In genomic region chr17:49567104-49567521, GRCh38 we compare ENCODE assay signal across 13 cellular contexts. TPM values are rescaled to one million over a fixed set of nuclear protein-coding genes. Genes with fewer than 3 reads are reported as not detected.
DNase-seq lines count a peak whose midpoint lies in the region; ATAC-seq and TF ChIP-seq lines count a peak whose summit lies in the region.
"Had no signal": no experiment of that assay in that cellular context is flagged by ENCODE, and none has a peak within 500 bp of the region (broad histone marks: within the 10 kb centered on the region; RNA-seq: fewer than 3 reads in every experiment).

No MANE protein-coding gene starts in this region.

- no peak for TF ChIP-seq POLR2A in spleen (IDR thresholded peaks at IDR 0.05)

- H3K9me3 ChIP-seq in lower lobe of right lung: no peaks in the 10 kb centered on the region
- no peaks in the 10 kb centered on the region for H3K9me3 ChIP-seq in spleen
- no peaks in the 10 kb centered on the region for H3K9me3 ChIP-seq in PC-3 (ENCODE audit: low read length)
- H3K9me3 ChIP-seq: left lung had no signal

- H3K27me3 ChIP-seq in lower lobe of right lung (ENCODE audit: low read depth): no peaks in the 10 kb centered on the region
- H3K27me3 ChIP-seq in spleen (replicated peaks in 1 of 7): peaks cover 0 to 60% (median 0%) of the 10 kb centered on the region in 7 donors
- no peaks in the 10 kb centered on the region for H3K27me3 ChIP-seq in PC-3 (ENCODE audit: low read length)

- no peaks in the 10 kb centered on the region for H3K36me3 Mint-ChIP-seq in natural killer cell treated with Interleukin-12 subunit alpha and Interleukin-12 subunit beta and Interleukin-15 and Interleukin-18, amount 100 ng/mL, for 72 hours
- H3K36me3 Mint-ChIP-seq in natural killer cell: no peaks in the 10 kb centered on the region

- no peak overlapping the region for H3K9ac ChIP-seq in PC-3 (ENCODE audit: low read length)

- TF ChIP-seq CTCF in natural killer cell (IDR thresholded peaks at IDR 0.05) (no peak), lower lobe of right lung (IDR thresholded peaks at IDR 0.05) (no peak), spleen (IDR thresholded peaks at IDR 0.05 in 8 of 11, conservative IDR thresholded peaks at IDR 0.05 in 3 of 11) (no peak), omental fat pad (IDR thresholded peaks at IDR 0.05) (no peak), PC-3 (conservative IDR thresholded peaks at IDR 0.05; ENCODE audit: low read depth, low read length) (no peak)

- peaks cover 23 to 24% of the 10 kb centered on the region in 2 donors for H3K27me3 Mint-ChIP-seq in natural killer cell treated with Interleukin-12 subunit alpha and Interleukin-12 subunit beta and Interleukin-15 and Interleukin-18, amount 100 ng/mL, for 72 hours
- peaks cover 5 to 23% of the 10 kb centered on the region in 2 donors for H3K27me3 Mint-ChIP-seq in natural killer cell (ENCODE audit: low read depth in 2 of 2)

- POLR2A ChIA-PET in PC-3 (lab: Charles Lee; ENCODE audit: unreplicated experiment): no interaction called here

- no peak for DNase-seq in natural killer cell treated with Interleukin-12 subunit alpha and Interleukin-12 subunit beta and Interleukin-15 and Interleukin-18, amount 100 ng/mL, for 72 hours (ENCODE audit: low spot score)
- DNase-seq in natural killer cell (no peak), lower lobe of right lung (peak; percentile 43), spleen (peak; percentile 70), omental fat pad (ENCODE audit: low spot score) (no peak), PC-3 (no peak), T1000 (lab: John Stamatoyannopoulos, UW) (no peak)
- DNase-seq: NCI-H1105 had no signal

- no peak for ATAC-seq in natural killer cell treated with Interleukin-12 subunit alpha and Interleukin-12 subunit beta and Interleukin-15 and Interleukin-18, amount 100 ng/mL, for 72 hours
- ATAC-seq in natural killer cell (no peak), lower lobe of right lung (no peak), omental fat pad (ENCODE audit: low FRiP score) (no peak), GM18858 (IDR thresholded peaks at IDR 0.05; ENCODE audit: unreplicated experiment) (no peak), PC-3 (no peak)

- no peaks in the 10 kb centered on the region for H3K36me3 ChIP-seq in lower lobe of right lung
- H3K36me3 ChIP-seq in spleen: no peaks in the 10 kb centered on the region
- no peaks in the 10 kb centered on the region for H3K36me3 ChIP-seq in PC-3 (ENCODE audit: low read depth, low read length)
- H3K36me3 ChIP-seq: left lung had no signal

- WGBS in spleen, 5 donors: 77 to 91% (median 86%) methylated on average over 5 to 9 of the region's 9 CpGs

- H3K27ac ChIP-seq in lower lobe of right lung (no peak overlapping the region), spleen (no peak overlapping the region), PC-3 (ENCODE audit: low read length) (no peak overlapping the region)

- intact Hi-C loops in natural killer cell (cut with micrococcal nuclease): loop anchor here (1.0 kb wide), 2 partner anchors 284 to 431 kb away; no protein-coding TSS in a partner anchor
- intact Hi-C loops in lower lobe of right lung (cut with DNase I): no loop called here
- intact Hi-C loops in spleen (cut with DNase I; ENCODE audit: low total_unique reads): loop anchor here (5.0 kb wide), 2 partner anchors 220 to 430 kb away; partner anchors contain the start of genes DLX3 and KAT7
- intact Hi-C loops in PC-3 (cut with micrococcal nuclease): loop anchor here (5.0 kb wide), 2 partner anchors 290 to 430 kb away; partner anchors contain the start of gene DLX3

- H3K79me2 ChIP-seq in PC-3 (ENCODE audit: low read length): no peaks in the 10 kb centered on the region

- CTCF ChIA-PET in PC-3 (lab: Charles Lee): interaction anchor here (0.7 to 1.2 kb wide), 5 partner anchors 10 to 153 kb away, joined by 3 to 13 read pairs (median 4); partner anchors contain the start of gene PHB1

- no peak overlapping the region for H3K4me2 ChIP-seq in PC-3 (ENCODE audit: low read length)

- no peaks in the 10 kb centered on the region for H3F3A ChIP-seq in PC-3 (ENCODE audit: low read length, unreplicated experiment)

- BruUV-seq in PC-3 (replicated peaks; lab: Mats Ljungman, UMichigan): no TSS peak

- H3K9me2 ChIP-seq in PC-3 (replicated peaks; ENCODE audit: low read length): no peaks in the 10 kb centered on the region

- H3K4me1 Mint-ChIP-seq in natural killer cell treated with Interleukin-12 subunit alpha and Interleukin-12 subunit beta and Interleukin-15 and Interleukin-18, amount 100 ng/mL, for 72 hours (ENCODE audit: low read depth in 2 of 2): peaks cover 12 to 28% of the 10 kb centered on the region in 2 donors
- H3K4me1 Mint-ChIP-seq in natural killer cell: peaks cover 0 to 30% of the 10 kb centered on the region in 2 donors

- H3K9me3 Mint-ChIP-seq in natural killer cell treated with Interleukin-12 subunit alpha and Interleukin-12 subunit beta and Interleukin-15 and Interleukin-18, amount 100 ng/mL, for 72 hours: no peaks in the 10 kb centered on the region
- no peaks in the 10 kb centered on the region for H3K9me3 Mint-ChIP-seq in natural killer cell
- H3K9me3 Mint-ChIP-seq: activated B cell treated with CpG ODN at 0.5 μM for 24 hours; activated naive CD4-positive, alpha-beta T cell treated with anti-CD3 and anti-CD28 coated beads for 36 hours had no signal

- H3K27ac Mint-ChIP-seq in natural killer cell treated with Interleukin-12 subunit alpha and Interleukin-12 subunit beta and Interleukin-15 and Interleukin-18, amount 100 ng/mL, for 72 hours: no peak overlapping the region
- H3K27ac Mint-ChIP-seq in natural killer cell: no peak overlapping the region
- H3K27ac Mint-ChIP-seq: activated B cell treated with CpG ODN at 0.5 μM for 24 hours; activated naive CD4-positive, alpha-beta T cell treated with anti-CD3 and anti-CD28 coated beads for 36 hours had no signal

- no peak overlapping the region for H2AFZ ChIP-seq in PC-3 (ENCODE audit: low read length)

- no peaks in the 10 kb centered on the region for H4K20me1 ChIP-seq in PC-3 (ENCODE audit: low read length)

- peaks cover 40% of the 10 kb centered on the region for H3K4me1 ChIP-seq in lower lobe of right lung
- H3K4me1 ChIP-seq in spleen: peaks cover 3 to 45% (median 19%) of the 10 kb centered on the region in 6 donors
- H3K4me1 ChIP-seq in PC-3 (ENCODE audit: insufficient read depth, low read length): peaks cover 20% of the 10 kb centered on the region

- H3K4me3 Mint-ChIP-seq in natural killer cell treated with Interleukin-12 subunit alpha and Interleukin-12 subunit beta and Interleukin-15 and Interleukin-18, amount 100 ng/mL, for 72 hours: peak overlapping the region; percentile 29
- H3K4me3 Mint-ChIP-seq in natural killer cell: no peak overlapping the region

- no peak overlapping the region for H3K4me3 ChIP-seq in lower lobe of right lung
- H3K4me3 ChIP-seq in spleen: no peak overlapping the region
- no peak overlapping the region for H3K4me3 ChIP-seq in PC-3 (ENCODE audit: low read length)

RNA-seq across cellular contexts. Expression of gene NXPH3, which starts 8.6 kb away (rescaled TPM):
- not detected for total RNA-seq in natural killer cell treated with Interleukin-12 subunit alpha and Interleukin-12 subunit beta and Interleukin-15 and Interleukin-18, amount 100 ng/mL, for 72 hours
- total RNA-seq in natural killer cell (not detected), lower lobe of right lung (4.5 TPM), spleen (1 to 10 TPM in 5 of 7 donors, under 1 TPM in 2; 0.37 to 3.3 (median 2.0) TPM), omental fat pad (1 to 10 TPM; 2.9 to 7.4 (median 5.8) TPM), PC-3 (2014; rRNA removed) (0.26 and 1.2 TPM in 2 replicates)
- under 1 TPM; 0.37 to 0.48 (median 0.38) TPM for polyA plus RNA-seq in spleen
- total RNA-seq: activated B cell treated with CpG ODN at 0.5 μM for 24 hours, NCI-H460 had no signal

Comparison
In these comparisons a context has a peak if more than half of its experiments do, and no peak if none do; other contexts are left out.
1. DNase-seq: peak in lower lobe of right lung (single experiment) and spleen (single experiment); none in natural killer cell treated with Interleukin-12 subunit alpha and Interleukin-12 subunit beta and Interleukin-15 and Interleukin-18, amount 100 ng/mL, for 72 hours (single experiment), natural killer cell (single experiment), omental fat pad (single experiment), PC-3 (single experiment) and T1000 (single experiment).